1 cellular context compared by ENCODE assay signal in genomic region chr3:113245775-113246174, GRCh38.
TF ChIP-seq lines count a peak whose summit lies in the region.

No MANE protein-coding gene starts in this region.

TF ChIP-seq in H1, 55 proteins besides CTCF, POLR2A, EP300 and RAD21:
- TF ChIP-seq TEAD4 (IDR thresholded peaks at IDR 0.05; ENCODE audit: low read depth, low read length), result no peak
- no peak for TF ChIP-seq EZH2 (IDR thresholded peaks at IDR 0.05; ENCODE audit: low read depth, low read length, severe bottlenecking)
- no peak for TF ChIP-seq EGR1 (IDR thresholded peaks at IDR 0.05; ENCODE audit: borderline replicate concordance, low read depth, low read length)
- no peak for TF ChIP-seq HDAC2 (IDR thresholded peaks at IDR 0.05; ENCODE audit: borderline replicate concordance in 1 of 2, low read depth in 2 of 2, low read length in 2 of 2)
- TF ChIP-seq CBX5 (IDR thresholded peaks at IDR 0.05; ENCODE audit: low read depth, low read length), result no peak
- TF ChIP-seq E2F6 (IDR thresholded peaks at IDR 0.05), result no peak
- no peak for TF ChIP-seq BACH1 (IDR thresholded peaks at IDR 0.05; ENCODE audit: low read length)
- TF ChIP-seq SAP30 (IDR thresholded peaks at IDR 0.05; ENCODE audit: insufficient read depth, insufficient replicate concordance, low read length), result no peak
- no peak for TF ChIP-seq TAF7 (optimal IDR thresholded peaks at IDR 0.05; ENCODE audit: borderline replicate concordance, low read depth, low read length)
- no peak for TF ChIP-seq TAF1 (IDR thresholded peaks at IDR 0.05; ENCODE audit: low read depth, low read length)
- no peak for TF ChIP-seq BRCA1 (IDR thresholded peaks at IDR 0.05; ENCODE audit: low read depth, low read length)
- TF ChIP-seq CEBPB (IDR thresholded peaks at IDR 0.05; ENCODE audit: low read depth, low read length), result no peak
- TF ChIP-seq CREB1 (IDR thresholded peaks at IDR 0.05), result no peak
- no peak for TF ChIP-seq MAX (IDR thresholded peaks at IDR 0.05)
- TF ChIP-seq KDM5A (IDR thresholded peaks at IDR 0.05; ENCODE audit: low read length), result no peak
- no peak for TF ChIP-seq CHD2 (IDR thresholded peaks at IDR 0.05; ENCODE audit: low read length)
- no peak for TF ChIP-seq RFX5 (IDR thresholded peaks at IDR 0.05; ENCODE audit: borderline replicate concordance, low read depth, low read length)
- TF ChIP-seq ASH2L (IDR thresholded peaks at IDR 0.05; ENCODE audit: low read length), result no peak
TF ChIP-seq in H1: peak in this region for 0.
